12 cellular contexts compared by ENCODE assay signal in the genomic region with DNA sequence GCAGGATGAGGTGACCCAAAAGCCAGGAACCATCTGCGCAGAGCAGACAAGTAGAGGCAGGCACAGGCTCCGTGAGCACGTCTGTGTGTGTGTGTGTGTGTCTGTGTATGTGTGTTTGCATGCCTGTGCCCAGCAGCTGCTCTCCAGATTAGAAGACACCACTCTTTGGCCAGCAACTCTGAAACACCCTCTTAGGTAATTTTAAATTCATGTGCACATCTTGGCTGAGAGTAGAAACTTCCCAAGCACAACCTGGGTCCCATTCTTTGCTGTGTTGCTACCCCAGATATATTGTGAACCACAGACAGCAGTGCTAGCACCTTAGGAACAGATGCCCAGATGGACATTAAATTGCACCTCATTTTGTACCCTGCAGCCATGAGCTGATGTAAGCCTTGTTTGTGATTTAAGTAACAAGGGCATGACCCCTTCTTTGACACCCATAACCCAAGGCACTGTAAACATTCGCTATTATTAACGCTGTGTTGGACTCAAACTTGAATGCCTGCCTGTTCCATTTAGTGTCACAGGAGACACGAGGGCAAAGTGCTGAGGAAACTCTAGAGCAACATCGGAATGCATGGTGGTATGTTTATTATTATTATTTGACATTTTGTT. TPM values are rescaled to one million over a fixed set of nuclear protein-coding genes. Genes with fewer than 3 reads are reported as not detected.
DNase-seq lines count a peak whose midpoint lies in the region; ATAC-seq and TF ChIP-seq lines count a peak whose summit lies in the region.
"Had no signal": no experiment of that assay in that cellular context is flagged by ENCODE, and none has a peak within 500 bp of the region (broad histone marks: within the 10 kb centered on the region; RNA-seq: fewer than 3 reads in every experiment).

Gene FILIP1L (minus strand): TSS at position 89 of the 618 bp plus-strand sequence.

- H3K9me3 ChIP-seq in lung (ENCODE audit: control insufficient read depth in 2 of 2, insufficient read depth in 1 of 2, low read length in 1 of 2), result no peaks in the 10 kb centered on the region

- H3K4me1 ChIP-seq in lung (ENCODE audit: control insufficient read depth in 2 of 2, insufficient read depth in 2 of 2, low read length in 2 of 2), result peaks cover 0 to 6% of the 10 kb centered on the region in 2 donors

- in situ Hi-C loops in endometrial microvascular endothelial cells (cut with HindIII; ENCODE audit: inconsistent ontology term, low pct_unique_long_range_greater_than_20kb, low sequenced_read_pairs), result no loop called here

- no peaks in the 10 kb centered on the region for H3K27me3 ChIP-seq in lung (ENCODE audit: control insufficient read depth, insufficient read depth)

- peaks cover 19% of the 10 kb centered on the region for H3K4me1 Mint-ChIP-seq in HFFc6 (ENCODE audit: low read depth)

- H3K4me3 Mint-ChIP-seq in HFFc6, result no peak within 1 kb of the TSS
- H3K4me3 Mint-ChIP-seq: CD4-positive, alpha-beta T cell had no signal

- H3K4me3 ChIP-seq in lung, result no peak within 1 kb of the TSS

- TF ChIP-seq CTCF in HFFc6 (IDR thresholded peaks at IDR 0.05), result no peak
- no peak for TF ChIP-seq CTCF in lung (IDR thresholded peaks at IDR 0.05; ENCODE audit: control extremely low read depth, extremely low read depth)
- no peak for TF ChIP-seq CTCF in subcutaneous adipose tissue (IDR thresholded peaks at IDR 0.05; ENCODE audit: low read depth)

- no peak within 1 kb of the TSS for H3K27ac Mint-ChIP-seq in HFFc6
- H3K27ac Mint-ChIP-seq: CD4-positive, alpha-beta T cell had no signal

- H3K27me3 Mint-ChIP-seq in HFFc6 (ENCODE audit: insufficient read depth), result no peaks in the 10 kb centered on the region
- H3K27me3 Mint-ChIP-seq: CD4-positive, alpha-beta T cell had no signal

- ATAC-seq in lung (ENCODE audit: insufficient read depth, low FRiP score) (no peak), GM21786 (IDR thresholded peaks at IDR 0.05; ENCODE audit: unreplicated experiment) (no peak), HG03045 (IDR thresholded peaks at IDR 0.05; ENCODE audit: unreplicated experiment) (no peak), GM21423 (IDR thresholded peaks at IDR 0.05; ENCODE audit: unreplicated experiment) (no peak)

- no peak within 1 kb of the TSS for H3K27ac ChIP-seq in lung (ENCODE audit: low read depth in 1 of 2, low read length in 1 of 2)

- DNase-seq in HFFc6, result no peak
- DNase-seq in lung (ENCODE audit: low spot score), result no peak
- no peak for DNase-seq in NCI-H146 treated with DMSO at 0.1 percent for 48 hours (lab: John Stamatoyannopoulos, UW; ENCODE audit: unreplicated experiment)
- DNase-seq: activated T-cell treated with anti-CD3 and anti-CD28 coated beads, Interleukin-2, amount 50 U/mL, for 1 hour; CD4-positive, alpha-beta T cell; foreskin melanocyte; NCI-H1694 had no signal

- 78 to 80% methylated on average over 7 of the region's 7 CpGs for WGBS in lung, 2 donors

- no peaks in the 10 kb centered on the region for H3K9me3 Mint-ChIP-seq in HFFc6
- H3K9me3 Mint-ChIP-seq: CD4-positive, alpha-beta T cell had no signal

- H3K36me3 Mint-ChIP-seq in HFFc6 (ENCODE audit: low read depth), result no peaks in the 10 kb centered on the region

- no peaks in the 10 kb centered on the region for H3K36me3 ChIP-seq in lung (ENCODE audit: control insufficient read depth in 2 of 2, insufficient read depth in 2 of 2, low read length in 2 of 2)

RNA-seq across cellular contexts. Expression of gene FILIP1L, which starts in this region (rescaled TPM):
- total RNA-seq in HFFc6 (2021; fragmentation: NEBNext Ultra II Directional; extraction: Animal tissue kit (Norgen Biotek cat#: 25700)), result 10 to 100 TPM; 37.8 to 54.7 (median 48.2) TPM
- total RNA-seq in endometrial microvascular endothelial cells (ENCODE audit: inconsistent ontology term) (31.3 TPM), lung (10 to 100 TPM; 27.6 to 27.8 TPM), subcutaneous adipose tissue (10 to 100 TPM; 28.3 to 56.3 (median 43.2) TPM)
- 10 to 100 TPM in 1 of 2 donors, 1 to 10 TPM in 1; 8.3 to 17.3 TPM for polyA plus RNA-seq in lung
